In the genomic region with DNA sequence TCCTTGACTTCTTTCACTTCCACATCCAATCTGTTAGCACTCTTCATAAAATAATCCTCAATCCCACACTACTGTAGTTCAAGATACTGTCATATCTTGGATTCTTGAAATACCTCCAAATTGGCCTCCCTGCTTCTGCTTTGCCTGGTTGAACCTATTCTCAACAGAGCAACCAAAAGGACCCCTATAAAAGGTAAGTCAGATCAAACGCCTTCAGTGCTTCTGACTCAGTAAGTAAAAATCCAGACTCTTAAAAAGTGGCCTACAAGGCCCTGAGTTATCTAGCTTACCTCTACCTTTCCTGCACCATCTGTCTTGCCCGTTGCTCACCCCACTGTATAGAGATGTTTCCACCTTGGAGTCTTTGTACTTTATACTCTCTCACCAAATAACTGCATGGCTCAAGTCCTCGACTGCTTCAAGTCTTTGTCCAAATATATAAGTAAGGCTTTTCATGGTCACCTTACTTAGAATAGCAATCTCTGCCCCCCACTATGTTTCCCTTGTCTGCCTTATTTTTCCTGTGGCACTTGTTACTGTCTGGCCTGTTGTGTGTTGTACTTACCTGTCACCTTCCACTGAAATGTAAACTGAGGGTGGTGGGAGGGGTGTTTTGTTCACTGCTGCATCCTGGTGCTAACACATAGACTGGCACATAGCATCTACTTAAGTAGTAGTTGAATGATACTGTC, we compare ENCODE assay signal across 1 cellular context.
TF ChIP-seq lines count a peak whose summit lies in the region.

No MANE protein-coding gene starts in this region.

TF ChIP-seq in GM12878, 131 proteins besides CTCF, POLR2A, EP300 and RAD21:
- TF ChIP-seq ATF2 (IDR thresholded peaks at IDR 0.05; ENCODE audit: low read length), result no peak
- 0 out of 2 replicates have a peak, but pooled peaks have one; percentile 42 for TF ChIP-seq SMAD5 (IDR thresholded peaks at IDR 0.05; ENCODE audit: low read depth)
- TF ChIP-seq PML (IDR thresholded peaks at IDR 0.05; ENCODE audit: low read length), result peak; percentile 48; the same call in 1 of the 2 replicates
TF ChIP-seq in GM12878: peak in this region for 2.
